Comparison of ENCODE assay signal across 1 cellular context in genomic region chr13:49996951-49997895, GRCh38.
TF ChIP-seq lines count a peak whose summit lies in the region.

A gene with protein sequence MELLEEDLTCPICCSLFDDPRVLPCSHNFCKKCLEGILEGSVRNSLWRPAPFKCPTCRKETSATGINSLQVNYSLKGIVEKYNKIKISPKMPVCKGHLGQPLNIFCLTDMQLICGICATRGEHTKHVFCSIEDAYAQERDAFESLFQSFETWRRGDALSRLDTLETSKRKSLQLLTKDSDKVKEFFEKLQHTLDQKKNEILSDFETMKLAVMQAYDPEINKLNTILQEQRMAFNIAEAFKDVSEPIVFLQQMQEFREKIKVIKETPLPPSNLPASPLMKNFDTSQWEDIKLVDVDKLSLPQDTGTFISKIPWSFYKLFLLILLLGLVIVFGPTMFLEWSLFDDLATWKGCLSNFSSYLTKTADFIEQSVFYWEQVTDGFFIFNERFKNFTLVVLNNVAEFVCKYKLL (plus strand): TSS chr13:49997042. CDS start chr13:50011941, 14,899 bp downstream.

TF ChIP-seq in HEK293, 187 proteins besides CTCF, POLR2A, EP300 and RAD21 (continued from another document and continues in another):
- TF ChIP-seq ZNF274 (IDR thresholded peaks at IDR 0.05; ENCODE audit: low read length) = no peak
- no peak for TF ChIP-seq ZNF274 (tag by site-specific recombination; IDR thresholded peaks at IDR 0.05; ENCODE audit: borderline replicate concordance)
- TF ChIP-seq ZBTB21 (tag by site-specific recombination; IDR thresholded peaks at IDR 0.05) = peak; percentile 28; the same call in 1 of the 2 replicates
- TF ChIP-seq ZXDB (tag by site-specific recombination; IDR thresholded peaks at IDR 0.05) = peak; percentile 66
- TF ChIP-seq ZNF776 (tag by site-specific recombination; IDR thresholded peaks at IDR 0.05; ENCODE audit: borderline replicate concordance) = no peak
- TF ChIP-seq ZNF341 (tag by site-specific recombination; IDR thresholded peaks at IDR 0.05; ENCODE audit: low read depth) = peak; percentile 76
- TF ChIP-seq, protein P1, sequence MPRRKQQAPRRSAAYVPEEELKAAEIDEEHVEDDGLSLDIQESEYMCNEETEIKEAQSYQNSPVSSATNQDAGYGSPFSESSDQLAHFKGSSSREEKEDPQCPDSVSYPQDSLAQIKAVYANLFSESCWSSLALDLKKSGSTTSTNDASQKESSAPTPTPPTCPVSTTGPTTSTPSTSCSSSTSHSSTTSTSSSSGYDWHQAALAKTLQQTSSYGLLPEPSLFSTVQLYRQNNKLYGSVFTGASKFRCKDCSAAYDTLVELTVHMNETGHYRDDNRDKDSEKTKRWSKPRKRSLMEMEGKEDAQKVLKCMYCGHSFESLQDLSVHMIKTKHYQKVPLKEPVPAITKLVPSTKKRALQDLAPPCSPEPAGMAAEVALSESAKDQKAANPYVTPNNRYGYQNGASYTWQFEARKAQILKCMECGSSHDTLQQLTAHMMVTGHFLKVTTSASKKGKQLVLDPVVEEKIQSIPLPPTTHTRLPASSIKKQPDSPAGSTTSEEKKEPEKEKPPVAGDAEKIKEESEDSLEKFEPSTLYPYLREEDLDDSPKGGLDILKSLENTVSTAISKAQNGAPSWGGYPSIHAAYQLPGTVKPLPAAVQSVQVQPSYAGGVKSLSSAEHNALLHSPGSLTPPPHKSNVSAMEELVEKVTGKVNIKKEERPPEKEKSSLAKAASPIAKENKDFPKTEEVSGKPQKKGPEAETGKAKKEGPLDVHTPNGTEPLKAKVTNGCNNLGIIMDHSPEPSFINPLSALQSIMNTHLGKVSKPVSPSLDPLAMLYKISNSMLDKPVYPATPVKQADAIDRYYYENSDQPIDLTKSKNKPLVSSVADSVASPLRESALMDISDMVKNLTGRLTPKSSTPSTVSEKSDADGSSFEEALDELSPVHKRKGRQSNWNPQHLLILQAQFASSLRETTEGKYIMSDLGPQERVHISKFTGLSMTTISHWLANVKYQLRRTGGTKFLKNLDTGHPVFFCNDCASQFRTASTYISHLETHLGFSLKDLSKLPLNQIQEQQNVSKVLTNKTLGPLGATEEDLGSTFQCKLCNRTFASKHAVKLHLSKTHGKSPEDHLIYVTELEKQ (tag by site-specific recombination; IDR thresholded peaks at IDR 0.05; ENCODE audit: borderline replicate concordance) = no peak
- no peak for TF ChIP-seq SCRT1 (tag by site-specific recombination; IDR thresholded peaks at IDR 0.05; ENCODE audit: borderline replicate concordance)
- TF ChIP-seq, protein P2, sequence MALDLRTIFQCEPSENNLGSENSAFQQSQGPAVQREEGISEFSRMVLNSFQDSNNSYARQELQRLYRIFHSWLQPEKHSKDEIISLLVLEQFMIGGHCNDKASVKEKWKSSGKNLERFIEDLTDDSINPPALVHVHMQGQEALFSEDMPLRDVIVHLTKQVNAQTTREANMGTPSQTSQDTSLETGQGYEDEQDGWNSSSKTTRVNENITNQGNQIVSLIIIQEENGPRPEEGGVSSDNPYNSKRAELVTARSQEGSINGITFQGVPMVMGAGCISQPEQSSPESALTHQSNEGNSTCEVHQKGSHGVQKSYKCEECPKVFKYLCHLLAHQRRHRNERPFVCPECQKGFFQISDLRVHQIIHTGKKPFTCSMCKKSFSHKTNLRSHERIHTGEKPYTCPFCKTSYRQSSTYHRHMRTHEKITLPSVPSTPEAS (tag by site-specific recombination; IDR thresholded peaks at IDR 0.05) = no peak
- TF ChIP-seq KLF10 (tag by site-specific recombination; IDR thresholded peaks at IDR 0.05) = 0 out of 2 replicates have a peak, but pooled peaks have one; percentile 15
- TF ChIP-seq ZNF510 (tag by site-specific recombination; IDR thresholded peaks at IDR 0.05; ENCODE audit: insufficient replicate concordance) = no peak
- TF ChIP-seq ZNF610 (tag by site-specific recombination; IDR thresholded peaks at IDR 0.05; ENCODE audit: borderline replicate concordance) = peak; percentile 70
- TF ChIP-seq ZNF23 (tag by site-specific recombination; IDR thresholded peaks at IDR 0.05; ENCODE audit: borderline replicate concordance) = no peak
- no peak for TF ChIP-seq ZNF416 (tag by site-specific recombination; IDR thresholded peaks at IDR 0.05)
- peak; percentile 58 for TF ChIP-seq ZNF184 (tag by site-specific recombination; IDR thresholded peaks at IDR 0.05)
- TF ChIP-seq, protein P3, sequence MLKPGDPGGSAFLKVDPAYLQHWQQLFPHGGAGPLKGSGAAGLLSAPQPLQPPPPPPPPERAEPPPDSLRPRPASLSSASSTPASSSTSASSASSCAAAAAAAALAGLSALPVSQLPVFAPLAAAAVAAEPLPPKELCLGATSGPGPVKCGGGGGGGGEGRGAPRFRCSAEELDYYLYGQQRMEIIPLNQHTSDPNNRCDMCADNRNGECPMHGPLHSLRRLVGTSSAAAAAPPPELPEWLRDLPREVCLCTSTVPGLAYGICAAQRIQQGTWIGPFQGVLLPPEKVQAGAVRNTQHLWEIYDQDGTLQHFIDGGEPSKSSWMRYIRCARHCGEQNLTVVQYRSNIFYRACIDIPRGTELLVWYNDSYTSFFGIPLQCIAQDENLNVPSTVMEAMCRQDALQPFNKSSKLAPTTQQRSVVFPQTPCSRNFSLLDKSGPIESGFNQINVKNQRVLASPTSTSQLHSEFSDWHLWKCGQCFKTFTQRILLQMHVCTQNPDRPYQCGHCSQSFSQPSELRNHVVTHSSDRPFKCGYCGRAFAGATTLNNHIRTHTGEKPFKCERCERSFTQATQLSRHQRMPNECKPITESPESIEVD (tag by site-specific recombination; IDR thresholded peaks at IDR 0.05) = no peak
- no peak for TF ChIP-seq ZNF302 (tag by site-specific recombination; IDR thresholded peaks at IDR 0.05; ENCODE audit: low read depth)
- no peak for TF ChIP-seq ZNF558 (tag by site-specific recombination; IDR thresholded peaks at IDR 0.05)
- TF ChIP-seq ZNF473 (tag by site-specific recombination; IDR thresholded peaks at IDR 0.05) = no peak
- TF ChIP-seq ZBTB1 (tag by site-specific recombination; IDR thresholded peaks at IDR 0.05) = no peak
- TF ChIP-seq ZSCAN5A (tag by site-specific recombination; IDR thresholded peaks at IDR 0.05) = peak; percentile 74; the same call in 1 of the 2 replicates
- TF ChIP-seq ZBTB26 (tag by site-specific recombination; optimal IDR thresholded peaks at IDR 0.05) = peak; percentile 77
- 0 out of 2 replicates have a peak, but pooled peaks have one; percentile 28 for TF ChIP-seq ZNF10 (tag by site-specific recombination; IDR thresholded peaks at IDR 0.05)
- TF ChIP-seq ZNF121 (tag by site-specific recombination; IDR thresholded peaks at IDR 0.05) = peak; percentile 72
- no peak; the same call in 1 of the 2 replicates for TF ChIP-seq ZBTB6 (tag by site-specific recombination; IDR thresholded peaks at IDR 0.05)
- no peak for TF ChIP-seq MZF1 (tag by site-specific recombination; IDR thresholded peaks at IDR 0.05; ENCODE audit: borderline replicate concordance)
- TF ChIP-seq ZNF792 (tag by site-specific recombination; IDR thresholded peaks at IDR 0.05) = no peak
- TF ChIP-seq ZNF600 (tag by site-specific recombination; IDR thresholded peaks at IDR 0.05) = peak; percentile 93
- peak; percentile 84 for TF ChIP-seq ZNF394 (tag by site-specific recombination; IDR thresholded peaks at IDR 0.05; ENCODE audit: borderline replicate concordance)
- TF ChIP-seq, protein P4, sequence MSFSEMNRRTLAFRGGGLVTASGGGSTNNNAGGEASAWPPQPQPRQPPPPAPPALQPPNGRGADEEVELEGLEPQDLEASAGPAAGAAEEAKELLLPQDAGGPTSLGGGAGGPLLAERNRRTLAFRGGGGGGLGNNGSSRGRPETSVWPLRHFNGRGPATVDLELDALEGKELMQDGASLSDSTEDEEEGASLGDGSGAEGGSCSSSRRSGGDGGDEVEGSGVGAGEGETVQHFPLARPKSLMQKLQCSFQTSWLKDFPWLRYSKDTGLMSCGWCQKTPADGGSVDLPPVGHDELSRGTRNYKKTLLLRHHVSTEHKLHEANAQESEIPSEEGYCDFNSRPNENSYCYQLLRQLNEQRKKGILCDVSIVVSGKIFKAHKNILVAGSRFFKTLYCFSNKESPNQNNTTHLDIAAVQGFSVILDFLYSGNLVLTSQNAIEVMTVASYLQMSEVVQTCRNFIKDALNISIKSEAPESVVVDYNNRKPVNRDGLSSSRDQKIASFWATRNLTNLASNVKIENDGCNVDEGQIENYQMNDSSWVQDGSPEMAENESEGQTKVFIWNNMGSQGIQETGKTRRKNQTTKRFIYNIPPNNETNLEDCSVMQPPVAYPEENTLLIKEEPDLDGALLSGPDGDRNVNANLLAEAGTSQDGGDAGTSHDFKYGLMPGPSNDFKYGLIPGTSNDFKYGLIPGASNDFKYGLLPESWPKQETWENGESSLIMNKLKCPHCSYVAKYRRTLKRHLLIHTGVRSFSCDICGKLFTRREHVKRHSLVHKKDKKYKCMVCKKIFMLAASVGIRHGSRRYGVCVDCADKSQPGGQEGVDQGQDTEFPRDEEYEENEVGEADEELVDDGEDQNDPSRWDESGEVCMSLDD (tag by site-specific recombination; IDR thresholded peaks at IDR 0.05) = peak; percentile 43; the same call in 1 of the 2 replicates
- TF ChIP-seq RBAK (tag by site-specific recombination; IDR thresholded peaks at IDR 0.05) = no peak
- peak; percentile 64; the same call in 1 of the 2 replicates for TF ChIP-seq ZNF561 (tag by site-specific recombination; IDR thresholded peaks at IDR 0.05; ENCODE audit: borderline replicate concordance)
- TF ChIP-seq ZNF707 (tag by site-specific recombination; IDR thresholded peaks at IDR 0.05) = peak; percentile 34; the same call in 1 of the 2 replicates
- TF ChIP-seq KLF16 (tag by site-specific recombination; IDR thresholded peaks at IDR 0.05) = 0 out of 2 replicates have a peak, but pooled peaks have one; percentile 18
- TF ChIP-seq, protein P5, sequence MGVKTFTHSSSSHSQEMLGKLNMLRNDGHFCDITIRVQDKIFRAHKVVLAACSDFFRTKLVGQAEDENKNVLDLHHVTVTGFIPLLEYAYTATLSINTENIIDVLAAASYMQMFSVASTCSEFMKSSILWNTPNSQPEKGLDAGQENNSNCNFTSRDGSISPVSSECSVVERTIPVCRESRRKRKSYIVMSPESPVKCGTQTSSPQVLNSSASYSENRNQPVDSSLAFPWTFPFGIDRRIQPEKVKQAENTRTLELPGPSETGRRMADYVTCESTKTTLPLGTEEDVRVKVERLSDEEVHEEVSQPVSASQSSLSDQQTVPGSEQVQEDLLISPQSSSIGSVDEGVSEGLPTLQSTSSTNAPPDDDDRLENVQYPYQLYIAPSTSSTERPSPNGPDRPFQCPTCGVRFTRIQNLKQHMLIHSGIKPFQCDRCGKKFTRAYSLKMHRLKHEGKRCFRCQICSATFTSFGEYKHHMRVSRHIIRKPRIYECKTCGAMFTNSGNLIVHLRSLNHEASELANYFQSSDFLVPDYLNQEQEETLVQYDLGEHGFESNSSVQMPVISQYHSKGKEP (tag by site-specific recombination; IDR thresholded peaks at IDR 0.05) = 0 out of 2 replicates have a peak, but pooled peaks have one; percentile 18
- no peak for TF ChIP-seq ATF2 (tag by site-specific recombination; IDR thresholded peaks at IDR 0.05; ENCODE audit: low read depth)
- peak; percentile 79 for TF ChIP-seq ZSCAN30 (tag by site-specific recombination; IDR thresholded peaks at IDR 0.05)
- TF ChIP-seq ZNF654 (tag by site-specific recombination; IDR thresholded peaks at IDR 0.05; ENCODE audit: low read depth) = peak; percentile 25; the same call in 1 of the 2 replicates
- 0 out of 2 replicates have a peak, but pooled peaks have one; percentile 29 for TF ChIP-seq ZNF2 (tag by site-specific recombination; IDR thresholded peaks at IDR 0.05)
- peak; percentile 82 for TF ChIP-seq ZNF324 (tag by site-specific recombination; IDR thresholded peaks at IDR 0.05)
- peak; percentile 69; the same call in 1 of the 2 replicates for TF ChIP-seq SP7 (tag by site-specific recombination; IDR thresholded peaks at IDR 0.05)
- TF ChIP-seq ZNF366 (tag by site-specific recombination; conservative IDR thresholded peaks at IDR 0.05) = 0 out of 2 replicates have a peak, but pooled peaks have one; percentile 40
- 0 out of 2 replicates have a peak, but pooled peaks have one; percentile 78 for TF ChIP-seq ZBTB7A (tag by site-specific recombination; IDR thresholded peaks at IDR 0.05; ENCODE audit: low read depth)
- no peak for TF ChIP-seq ZNF354C (tag by site-specific recombination; IDR thresholded peaks at IDR 0.05; ENCODE audit: borderline replicate concordance, low read depth)
- no peak for TF ChIP-seq ZNF133 (tag by site-specific recombination; IDR thresholded peaks at IDR 0.05)
